20 cellular contexts compared by ENCODE assay signal in the genomic region with DNA sequence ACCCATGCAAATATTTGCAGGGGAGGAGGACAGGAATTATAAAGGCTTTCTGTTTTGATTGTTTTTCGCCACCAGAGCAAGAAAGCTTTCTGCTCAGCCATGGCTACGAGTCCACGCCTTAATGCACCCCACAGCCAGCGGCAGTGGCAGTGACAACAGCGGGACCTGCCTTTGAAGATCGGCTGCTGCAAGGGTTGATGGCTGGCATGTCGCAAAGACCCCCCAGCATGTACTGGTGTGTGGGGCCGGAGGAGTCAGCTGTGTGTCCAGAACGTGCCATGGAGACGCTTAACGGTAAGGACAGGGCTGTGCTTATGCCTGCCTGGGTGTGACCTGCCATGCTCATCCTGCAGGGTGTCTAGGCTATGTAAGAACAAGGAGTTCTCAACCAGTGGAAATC. TPM values are rescaled to one million over a fixed set of nuclear protein-coding genes. Genes with fewer than 3 reads are reported as not detected.
DNase-seq lines count a peak whose midpoint lies in the region; ATAC-seq and TF ChIP-seq lines count a peak whose summit lies in the region.
"Had no signal": no experiment of that assay in that cellular context is flagged by ENCODE, and none has a peak within 500 bp of the region (broad histone marks: within the 10 kb centered on the region; RNA-seq: fewer than 3 reads in every experiment).

No MANE protein-coding gene starts in this region.

- peak overlapping the region; percentile 99; the same call in 1 of the 2 replicates for H3K27ac ChIP-seq in Panc1 (ENCODE audit: low read length)
- H3K27ac ChIP-seq: GM23248 had no signal

- no peaks in the 10 kb centered on the region for H3K9me3 ChIP-seq in Panc1 (ENCODE audit: control insufficient read depth, insufficient read depth, low read depth, low read length)
- H3K9me3 ChIP-seq: Peyer's patch had no signal

- no TSS peak for BruUV-seq in Panc1 (replicated peaks; lab: Mats Ljungman, UMichigan)

- H3K36me3 Mint-ChIP-seq in memory B cell: peaks cover 8% of the 10 kb centered on the region
- H3K36me3 Mint-ChIP-seq in natural killer cell: no peaks in the 10 kb centered on the region
- H3K36me3 Mint-ChIP-seq: CD4-positive, CD25-positive, alpha-beta regulatory T cell had no signal

- no peaks in the 10 kb centered on the region for H3K27me3 ChIP-seq in Panc1 (ENCODE audit: control insufficient read depth, insufficient read depth, low read length)
- H3K27me3 ChIP-seq: Peyer's patch had no signal

- no peak for TF ChIP-seq CTCF in Panc1 (IDR thresholded peaks at IDR 0.05)
- TF ChIP-seq CTCF in natural killer cell (IDR thresholded peaks at IDR 0.05): no peak

- POLR2A ChIA-PET in Panc1 (lab: Charles Lee): no interaction called here

- intact Hi-C loops in Panc1 (cut with micrococcal nuclease; ENCODE audit: unreplicated experiment) (no loop called here), natural killer cell (cut with micrococcal nuclease) (no loop called here)

- H3K4me3 Mint-ChIP-seq in memory B cell: no peak overlapping the region
- no peak overlapping the region for H3K4me3 Mint-ChIP-seq in natural killer cell
- H3K4me3 Mint-ChIP-seq: CD4-positive, CD25-positive, alpha-beta regulatory T cell had no signal

- peak; percentile 12 for TF ChIP-seq POLR2A in GM18951 (IDR thresholded peaks at IDR 0.05; ENCODE audit: extremely low read depth, insufficient read depth, insufficient read length)

- DNase-seq in Panc1 (ENCODE audit: low read depth, low spot score) (no peak), memory B cell (ENCODE audit: low spot score in 2 of 2) (no peak), retina (peak; percentile 4), OCI-M1 (lab: John Stamatoyannopoulos, UW) (no peak), natural killer cell (no peak)
- DNase-seq: CD4-positive, CD25-positive, alpha-beta regulatory T cell; DMS153; DND-41; GM23248; H7; KG1; MM.1S; NCI-H2029 treated with DMSO at 0.1 percent for 48 hours; NCI-H446 treated with DMSO at 0.1 percent for 48 hours; NCI-H82; NK-92 treated with Interleukin-12 subunit alpha and Interleukin-12 subunit beta, amount 100 ng/mL, for 24 hours; Peyer's patch; SHP77 treated with DMSO at 0.1 percent for 48 hours had no signal

- no peak for ATAC-seq in Panc1
- ATAC-seq in memory B cell (ENCODE audit: low read depth): no peak
- no peak for ATAC-seq in HG02610 (IDR thresholded peaks at IDR 0.05; ENCODE audit: unreplicated experiment)
- ATAC-seq in natural killer cell: no peak

- H3K27me3 Mint-ChIP-seq in memory B cell (no peaks in the 10 kb centered on the region), natural killer cell (ENCODE audit: low read depth in 2 of 2) (peaks cover 29 to 42% of the 10 kb centered on the region in 2 donors)

- H3K27ac Mint-ChIP-seq in memory B cell (peak overlapping the region; percentile 11), natural killer cell (no peak overlapping the region)
- H3K27ac Mint-ChIP-seq: CD4-positive, CD25-positive, alpha-beta regulatory T cell had no signal

- peaks cover 50% of the 10 kb centered on the region for H3K4me1 ChIP-seq in Panc1 (ENCODE audit: control insufficient read depth, insufficient read depth, low read length)

- CTCF ChIA-PET in Panc1 (lab: Charles Lee): no interaction called here

- H3K4me3 ChIP-seq in Panc1 (ENCODE audit: low read depth in 2 of 2, low read length in 2 of 2): no peak overlapping the region
- H3K4me3 ChIP-seq: GM23248, Peyer's patch had no signal

- in situ Hi-C loops in GM18951 (cut with MboI; ENCODE audit: low sequenced_read_pairs, unreplicated experiment) (loop anchor here (25.0 kb wide), 1 partner anchor 338 kb away; a partner anchor contains a TSS), Panc1 (cut with HindIII; ENCODE audit: low pct_unique_long_range_greater_than_20kb, low sequenced_read_pairs) (no loop called here)

- peaks cover 49% of the 10 kb centered on the region for H3K4me1 Mint-ChIP-seq in memory B cell
- peaks cover 0 to 7% of the 10 kb centered on the region in 2 donors for H3K4me1 Mint-ChIP-seq in natural killer cell

- H3K9me3 Mint-ChIP-seq in memory B cell: no peaks in the 10 kb centered on the region
- no peaks in the 10 kb centered on the region for H3K9me3 Mint-ChIP-seq in natural killer cell

- peaks cover 16% of the 10 kb centered on the region for H3K36me3 ChIP-seq in Panc1 (ENCODE audit: control insufficient read depth, insufficient read depth, low read length)

RNA-seq across cellular contexts. Expression of a gene that starts 5.3 kb away (rescaled TPM):
- total RNA-seq in Panc1 (2021; ENCODE audit: unreplicated experiment) (88.0 TPM), natural killer cell (1 to 10 TPM; 1.2 to 5.5 (median 3.2) TPM)
- 55.0 TPM for polyA plus RNA-seq in Panc1 (2012; ENCODE audit: insufficient read length)

RNA-seq across cellular contexts. Expression of a gene that starts 44.8 kb away (rescaled TPM):
- total RNA-seq in Panc1 (2021; ENCODE audit: unreplicated experiment) (143 TPM), natural killer cell (not detected)
- polyA plus RNA-seq in Panc1 (2012; ENCODE audit: insufficient read length): 320 TPM
- total RNA-seq: CD4-positive, CD25-positive, alpha-beta regulatory T cell had no signal
- polyA plus RNA-seq: CD4-positive, CD25-positive, alpha-beta regulatory T cell had no signal

Comparison
In these comparisons a context has a peak if more than half of its experiments do, and no peak if none do; other contexts are left out.
1. RNA of a gene that starts 5.3 kb away (total RNA-seq): 88.0 TPM in Panc1 (single experiment); 1.2 to 5.5 TPM in natural killer cell; every median in the first group is over 10 times any median in the second.
2. RNA of a gene that starts 44.8 kb away (total RNA-seq): 143 TPM in Panc1 (single experiment); not detected in natural killer cell; every median in the first group is over 100 times any median in the second.